ENCODE assay signal across 28 cellular contexts in genomic region chr10:121841862-121842261, GRCh38.
"Had no signal": no experiment of that assay in that cellular context is flagged by ENCODE, and none has a peak within 500 bp of the region (broad histone marks: within the 10 kb centered on the region; RNA-seq: fewer than 3 reads in every experiment).

No MANE protein-coding gene starts in this region.

- H3K4me3 Mint-ChIP-seq: naive thymus-derived CD8-positive, alpha-beta T cell; nephron; neural crest cell; stimulated activated effector memory CD8-positive, alpha-beta T cell treated with anti-CD3 and anti-CD28 coated beads, Interleukin-12 subunit alpha, Interleukin-12 subunit beta, amount 100 ng/mL, for 72 hours; stimulated activated naive CD8-positive, alpha-beta T cell treated with anti-CD3 and anti-CD28 coated beads, Interleukin-15, Interleukin-2, amounts not matched to agents 100 ng/mL and 50 ng/mL, for 24 hours had no signal

- H3K4me1 ChIP-seq: left lung, lower lobe of right lung, prostate gland, suprapubic skin, tibial artery, uterus had no signal

- H3K9me3 Mint-ChIP-seq: neural crest cell had no signal

- H3K4me1 Mint-ChIP-seq: nephron, neural crest cell had no signal

- H3K27ac Mint-ChIP-seq: nephron; stimulated activated effector memory CD8-positive, alpha-beta T cell treated with anti-CD3 and anti-CD28 coated beads, Interleukin-12 subunit alpha, Interleukin-12 subunit beta, amount 100 ng/mL, for 72 hours; stimulated activated naive CD8-positive, alpha-beta T cell treated with anti-CD3 and anti-CD28 coated beads, Interleukin-15, Interleukin-2, amounts not matched to agents 100 ng/mL and 50 ng/mL, for 24 hours had no signal

- H3K4me3 ChIP-seq: left lung, lower lobe of right lung, pancreas, prostate gland, skin epidermis, suprapubic skin, thoracic aorta, tibial artery, uterus had no signal

- H3K9me3 ChIP-seq: left lung, lower lobe of right lung, pancreas, prostate gland, thoracic aorta, uterus had no signal

- FAIRE-seq: keratinocyte had no signal

- H3K36me3 ChIP-seq: left lung, pancreas, prostate gland, uterus had no signal

- H3K27me3 Mint-ChIP-seq: naive thymus-derived CD8-positive, alpha-beta T cell; stimulated activated naive CD8-positive, alpha-beta T cell treated with anti-CD3 and anti-CD28 coated beads, Interleukin-15, Interleukin-2, amounts not matched to agents 100 ng/mL and 50 ng/mL, for 24 hours had no signal

- H3K27ac ChIP-seq: left lung, lower lobe of right lung, pancreas, prostate gland, suprapubic skin, thoracic aorta, tibial artery, uterus had no signal

- ATAC-seq: left cardiac atrium; left lung; lower lobe of right lung; naive thymus-derived CD8-positive, alpha-beta T cell; pancreas; right cardiac atrium; sciatic nerve; stimulated activated effector memory CD8-positive, alpha-beta T cell treated with anti-CD3 and anti-CD28 coated beads, Interleukin-12 subunit alpha, Interleukin-12 subunit beta, amount 100 ng/mL, for 72 hours had no signal

- H3K27me3 ChIP-seq: left lung, pancreas, suprapubic skin, tibial artery, uterus had no signal

- DNase-seq: kidney glomerular epithelial cell; left cardiac atrium; left lung; lower lobe of right lung; mammary epithelial cell; mesenchymal stem cell; naive thymus-derived CD8-positive, alpha-beta T cell; nucleus accumbens; pancreas; posterior cingulate gyrus; retina; right cardiac atrium; stimulated activated CD4-positive, alpha-beta T cell treated with anti-CD3 and anti-CD28 coated beads, Interleukin-12 subunit alpha, Interleukin-12 subunit beta, amount 100 ng/mL, for 4 hours; stimulated activated CD4-positive, alpha-beta T cell treated with anti-CD3 and anti-CD28 coated beads, Interleukin-4, amount 100 ng/mL, for 24 hours; stimulated activated naive CD4-positive, alpha-beta T cell; tibial artery; trophoblast cell; uterus had no signal
